In genomic region chr12:102543931-102544485, GRCh38 we compare ENCODE assay signal across 22 cellular contexts.
DNase-seq lines count a peak whose midpoint lies in the region; ATAC-seq, FAIRE-seq and TF ChIP-seq lines count a peak whose summit lies in the region.
"Had no signal": no experiment of that assay in that cellular context is flagged by ENCODE, and none has a peak within 500 bp of the region (broad histone marks: within the 10 kb centered on the region; RNA-seq: fewer than 3 reads in every experiment).

No MANE protein-coding gene starts in this region.

- peak; percentile 36 for FAIRE-seq in GM12892 (lab: Jason Lieb, UNC)

- peak; percentile 49 for ATAC-seq in effector memory CD8-positive, alpha-beta T cell (replicated peaks)
- ATAC-seq in GM21825 (IDR thresholded peaks at IDR 0.05; ENCODE audit: unreplicated experiment): no peak
- ATAC-seq: body of pancreas, left colon, psoas muscle had no signal

- H3K9me3 ChIP-seq in osteoblast (ENCODE audit: low read depth, low read length): no peaks in the 10 kb centered on the region
- H3K9me3 ChIP-seq: BLaER1, body of pancreas, heart left ventricle, neutrophil, psoas muscle had no signal

- peaks cover 22% of the 10 kb centered on the region for H3K4me1 ChIP-seq in osteoblast (ENCODE audit: insufficient read depth, low read length)
- H3K4me1 ChIP-seq: BLaER1, body of pancreas, heart left ventricle, psoas muscle had no signal

- H3K4me2 ChIP-seq in osteoblast (ENCODE audit: insufficient read depth, low read length): no peak overlapping the region
- H3K4me2 ChIP-seq: BLaER1, KMS-11 had no signal

- no peaks in the 10 kb centered on the region for H3K4me1 Mint-ChIP-seq in effector memory CD8-positive, alpha-beta T cell (ENCODE audit: low read depth in 2 of 2)
- H3K4me1 Mint-ChIP-seq: memory B cell had no signal

- peak; percentile 20 for DNase-seq in CD1c-positive myeloid dendritic cell (ENCODE audit: extremely low spot score)
- DNase-seq in GM12892 (ENCODE audit: insufficient read length): no peak
- DNase-seq in M059J (ENCODE audit: low read depth): peak; percentile 14
- DNase-seq in effector memory CD8-positive, alpha-beta T cell: no peak
- DNase-seq in activated naive CD4-positive, alpha-beta T cell treated with anti-CD3 and anti-CD28 coated beads, Interleukin-2, amount 50 U/mL, for 16 hours: no peak
- DNase-seq in osteoblast (ENCODE audit: insufficient read length, low spot score, missing footprints): no peak
- DNase-seq: body of pancreas; COR-L47; effector CD8-positive, alpha-beta T cell; heart left ventricle; left colon; NCI-H1694 treated with DMSO at 0.1 percent for 48 hours; NCI-H2171 treated with DMSO at 0.1 percent for 48 hours; psoas muscle; stimulated activated CD4-positive, alpha-beta T cell treated with anti-CD3 and anti-CD28 coated beads, Interleukin-2, amount 100 ng/mL, for 24 hours; WERI-Rb-1 had no signal

- no peak overlapping the region for H3K4me3 Mint-ChIP-seq in effector memory CD8-positive, alpha-beta T cell
- H3K4me3 Mint-ChIP-seq: activated CD4-positive, alpha-beta T cell treated with anti-CD3 and anti-CD28 coated beads, Interleukin-2, amount 10 ng/mL, durations not matched to agents 7 days and 5 days; memory B cell had no signal

- H3K27ac Mint-ChIP-seq in effector memory CD8-positive, alpha-beta T cell: no peak overlapping the region
- H3K27ac Mint-ChIP-seq: activated CD4-positive, alpha-beta T cell treated with anti-CD3 and anti-CD28 coated beads, Interleukin-2, amount 10 ng/mL, durations not matched to agents 7 days and 5 days; memory B cell had no signal

- H3K79me2 ChIP-seq in osteoblast (ENCODE audit: insufficient read depth, low read length): no peaks in the 10 kb centered on the region

- no peaks in the 10 kb centered on the region for H4K20me1 ChIP-seq in osteoblast (ENCODE audit: insufficient read depth, low read length)
- H4K20me1 ChIP-seq: BLaER1 had no signal

- no peak overlapping the region for H3K4me3 ChIP-seq in osteoblast (ENCODE audit: insufficient read depth, low read length)
- H3K4me3 ChIP-seq: BLaER1, body of pancreas, heart left ventricle, psoas muscle had no signal

- TF ChIP-seq POLR2A in GM12892 (IDR thresholded peaks at IDR 0.05; ENCODE audit: low read depth, low read length): no peak

- H3K27me3 Mint-ChIP-seq in effector memory CD8-positive, alpha-beta T cell: peaks cover 31 to 40% of the 10 kb centered on the region in 2 donors

- H3K9me3 Mint-ChIP-seq in effector memory CD8-positive, alpha-beta T cell: no peaks in the 10 kb centered on the region
- H3K9me3 Mint-ChIP-seq: activated CD4-positive, alpha-beta T cell treated with anti-CD3 and anti-CD28 coated beads, Interleukin-2, amount 10 ng/mL, durations not matched to agents 7 days and 5 days; memory B cell had no signal

- H3K36me3 ChIP-seq in osteoblast (ENCODE audit: insufficient read depth, low read length): no peaks in the 10 kb centered on the region
- H3K36me3 ChIP-seq: BLaER1, heart left ventricle, neutrophil, WERI-Rb-1 had no signal

- TF ChIP-seq CTCF in osteoblast (IDR thresholded peaks at IDR 0.05; ENCODE audit: extremely low read depth, low read depth, low read length): no peak

- no peak overlapping the region for H3K27ac ChIP-seq in osteoblast (ENCODE audit: low read depth, low read length)
- H3K27ac ChIP-seq: BLaER1, body of pancreas, KMS-11, neutrophil, psoas muscle, WERI-Rb-1 had no signal

- no peak overlapping the region for H2AFZ ChIP-seq in osteoblast (ENCODE audit: low read length)

- no peaks in the 10 kb centered on the region for H3K36me3 Mint-ChIP-seq in effector memory CD8-positive, alpha-beta T cell (ENCODE audit: insufficient read depth)
- H3K36me3 Mint-ChIP-seq: memory B cell had no signal

- no peaks in the 10 kb centered on the region for H3K27me3 ChIP-seq in osteoblast (ENCODE audit: insufficient read depth, low read length)
- H3K27me3 ChIP-seq: BLaER1, body of pancreas, heart left ventricle, neutrophil had no signal

Comparison
In these comparisons a context has a peak if more than half of its experiments do, and no peak if none do; other contexts are left out.
1. DNase-seq: peak in CD1c-positive myeloid dendritic cell (single experiment) and M059J (single experiment); none in GM12892 (single experiment), effector memory CD8-positive, alpha-beta T cell (0 of 3), activated naive CD4-positive, alpha-beta T cell treated with anti-CD3 and anti-CD28 coated beads, Interleukin-2, amount 50 U/mL, for 16 hours (single experiment) and osteoblast (single experiment).